In the genomic region with DNA sequence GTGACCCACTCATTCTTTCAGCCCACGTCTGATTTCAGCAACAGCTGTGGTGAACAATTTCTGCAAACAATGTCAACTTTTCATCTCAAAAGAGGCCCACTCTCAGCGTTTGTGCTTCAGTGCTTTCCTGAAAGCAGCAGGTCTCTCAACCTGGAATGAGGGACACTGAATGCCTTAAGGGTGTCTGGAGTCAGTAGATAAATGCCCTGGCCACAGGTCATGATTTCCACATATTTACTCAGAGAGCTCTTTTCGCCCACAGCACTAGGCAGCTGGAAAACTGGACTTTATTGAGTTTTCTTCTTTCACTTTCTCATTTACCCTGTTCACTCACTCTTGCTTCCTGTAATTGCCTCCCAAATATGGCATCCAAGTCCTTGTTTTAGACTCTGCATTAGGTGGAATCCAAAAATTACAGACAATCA, we compare ENCODE assay signal across 11 cellular contexts. TPM values are rescaled to one million over a fixed set of nuclear protein-coding genes. Genes with fewer than 3 reads are reported as not detected.
A peak's percentile ranks its signal among the peaks of the same experiment; 100 is the strongest.
DNase-seq lines count a peak whose midpoint lies in the region; ATAC-seq and TF ChIP-seq lines count a peak whose summit lies in the region.
"Had no signal": no experiment of that assay in that cellular context is flagged by ENCODE, and none has a peak within 500 bp of the region (broad histone marks: within the 10 kb centered on the region; RNA-seq: fewer than 3 reads in every experiment).

No MANE protein-coding gene starts in this region.

- no peaks in the 10 kb centered on the region for H3K36me3 ChIP-seq in lower lobe of right lung

- no peaks in the 10 kb centered on the region for H3K9me3 ChIP-seq in lower lobe of right lung

- ATAC-seq in GM18520 (IDR thresholded peaks at IDR 0.05; ENCODE audit: unreplicated experiment) (peak; percentile 42), GM21717 (IDR thresholded peaks at IDR 0.05; ENCODE audit: unreplicated experiment) (peak; percentile 81), HG03354 (IDR thresholded peaks at IDR 0.05; ENCODE audit: poor library complexity, severe bottlenecking, unreplicated experiment) (peak; percentile 84), lower lobe of right lung (peak; percentile 25 to 40)

- intact Hi-C loops in lower lobe of right lung (cut with DNase I): no loop called here

- no peaks in the 10 kb centered on the region for H3K4me1 ChIP-seq in lower lobe of right lung

- no peak for TF ChIP-seq CTCF in lower lobe of right lung (IDR thresholded peaks at IDR 0.05)

- no peak overlapping the region for H3K27ac ChIP-seq in lower lobe of right lung

- H3K4me3 ChIP-seq in lower lobe of right lung: no peak overlapping the region

- DNase-seq in lower lobe of right lung: no peak
- DNase-seq in T-helper 9 cell: no peak
- no peak for DNase-seq in NAMALWA (ENCODE audit: low spot score)
- no peak for DNase-seq in T-helper 2 cell
- no peak for DNase-seq in COLO829 (ENCODE audit: low spot score)
- DNase-seq: COR-L47; stimulated activated naive CD4-positive, alpha-beta T cell had no signal

- H3K27me3 ChIP-seq in lower lobe of right lung (ENCODE audit: low read depth): no peaks in the 10 kb centered on the region

RNA-seq across cellular contexts. Expression of gene NPFFR2, which starts 52.8 kb away (rescaled TPM):
- not detected for total RNA-seq in lower lobe of right lung
- total RNA-seq: T-helper 2 cell treated with Interferon-gamma antibody and Interleukin-4, amounts not matched to agents 100 ng/mL and 5 ng/mL, for 36 hours had no signal

Comparison
In these comparisons a context has a peak if more than half of its experiments do, and no peak if none do; other contexts are left out.
1. ATAC-seq: peak in every context shown above with its lines; median percentile 84 in HG03354; 81 in GM21717; 42 in GM18520; 32 in lower lobe of right lung.